Comparison of ENCODE assay signal across 22 cellular contexts in genomic region chr4:6605114-6605513, GRCh38.
"Had no signal": no experiment of that assay in that cellular context is flagged by ENCODE, and none has a peak within 500 bp of the region (broad histone marks: within the 10 kb centered on the region; RNA-seq: fewer than 3 reads in every experiment).

No MANE protein-coding gene starts in this region.

- DNase-seq: islet precursor cell; left ventricle myocardium inferior; mesendoderm; naive B cell; natural killer cell; nephron progenitor cell; occipital lobe; ovary; spleen; stimulated activated CD4-positive, alpha-beta T cell treated with anti-CD3 and anti-CD28 coated beads, Interleukin-4, amount 100 ng/mL, for 24 hours; stimulated activated naive CD4-positive, alpha-beta T cell treated with Interleukin-2 at 50 U/mL for 16 hours; stimulated activated naive CD8-positive, alpha-beta T cell treated with anti-CD3 and anti-CD28 coated beads, Interleukin-15, amount 100 ng/mL, for 72 hours; substantia nigra; uterus had no signal

- H3K27me3 ChIP-seq: neural progenitor cell, neutrophil, ovary, right atrium auricular region, spleen, tibial nerve, uterus had no signal

- H3K4me3 ChIP-seq: left ventricle myocardium inferior, lung, neural progenitor cell, ovary, right atrium auricular region, skin epidermis, spleen, tibial nerve, uterus had no signal

- H2AFZ ChIP-seq: neural progenitor cell had no signal

- H3K4me1 ChIP-seq: left ventricle myocardium inferior, neural progenitor cell, right atrium auricular region, spleen, tibial nerve, uterus had no signal

- H3K36me3 ChIP-seq: neural progenitor cell, ovary, uterus had no signal

- H3K9me3 ChIP-seq: neutrophil had no signal

- H3K27ac ChIP-seq: left ventricle myocardium inferior, neural progenitor cell, neutrophil, ovary, right atrium auricular region, skin epidermis, spleen, tibial nerve, uterus had no signal

- ATAC-seq: natural killer cell; sciatic nerve; stimulated activated effector memory CD8-positive, alpha-beta T cell treated with anti-CD3 and anti-CD28 coated beads, Interleukin-12 subunit alpha, Interleukin-12 subunit beta, amount 100 ng/mL, for 72 hours; stimulated activated naive CD8-positive, alpha-beta T cell treated with anti-CD3 and anti-CD28 coated beads, Interleukin-15, amount 100 ng/mL, for 72 hours had no signal

- H3K9ac ChIP-seq: neural progenitor cell had no signal

- H3K4me2 ChIP-seq: neural progenitor cell had no signal
